Comparison of ENCODE assay signal across 22 cellular contexts in the genomic region with DNA sequence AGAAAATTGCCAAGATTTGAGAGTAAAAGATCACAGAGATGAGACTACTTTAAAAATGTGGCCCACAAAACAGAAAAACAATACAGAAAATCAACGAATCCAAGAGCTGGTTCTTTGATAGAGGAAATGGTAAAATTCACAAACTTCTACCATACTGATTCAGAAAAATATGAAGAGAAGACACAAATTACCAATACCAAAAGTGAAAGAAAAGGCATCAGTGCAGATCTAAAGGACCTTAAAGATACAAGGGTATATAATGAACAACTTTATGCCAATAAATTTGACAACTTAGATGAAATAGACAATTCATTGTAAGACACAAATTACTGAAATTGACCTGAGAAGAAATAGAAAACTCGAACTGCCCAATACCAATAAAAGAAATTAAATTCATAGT.
"Had no signal": no experiment of that assay in that cellular context is flagged by ENCODE, and none has a peak within 500 bp of the region (broad histone marks: within the 10 kb centered on the region; RNA-seq: fewer than 3 reads in every experiment).

No MANE protein-coding gene starts in this region.

- H3K27me3 Mint-ChIP-seq: activated CD4-positive, alpha-beta T cell treated with anti-CD3 and anti-CD28 coated beads for 36 hours; activated naive CD8-positive, alpha-beta T cell treated with anti-CD3 and anti-CD28 coated beads for 36 hours had no signal

- H3K9ac ChIP-seq: neural progenitor cell had no signal

- H3K27ac ChIP-seq: breast epithelium, colonic mucosa, dorsolateral prefrontal cortex, esophagus squamous epithelium, gastrocnemius medialis, left lung, neural progenitor cell, right lobe of liver, skin epidermis, transverse colon had no signal

- H3K9me3 ChIP-seq: colonic mucosa, esophagus squamous epithelium, gastrocnemius medialis, right lobe of liver, transverse colon had no signal

- DNase-seq: activated CD4-positive, alpha-beta T cell treated with anti-CD3 and anti-CD28 coated beads for 36 hours; activated CD4-positive, alpha-beta T cell treated with anti-CD3 and anti-CD28 coated beads, Interleukin-2, amount 50 U/mL, for 48 hours; activated CD8-positive, alpha-beta memory T cell treated with anti-CD3 and anti-CD28 coated beads, Interleukin-2, amount 50 U/mL, for 48 hours; activated naive CD4-positive, alpha-beta T cell treated with Interleukin-2 at 50 U/mL for 16 hours; activated naive CD8-positive, alpha-beta T cell treated with anti-CD3 and anti-CD28 coated beads for 36 hours; activated T-cell treated with anti-CD3 and anti-CD28 coated beads, Interleukin-2, amount 50 U/mL, for 4 hours; colonic mucosa; dorsolateral prefrontal cortex; esophagus squamous epithelium; gastrocnemius medialis; hippocampal formation; kidney glomerular epithelial cell; left lung; naive B cell; right lobe of liver; stimulated activated CD4-positive, alpha-beta T cell treated with anti-CD3 and anti-CD28 coated beads, Interleukin-1b, Interleukin-23, amount 100 ng/mL, for 48 hours; transverse colon had no signal

- H3K36me3 ChIP-seq: breast epithelium, colonic mucosa, esophagus squamous epithelium, gastrocnemius medialis, left lung, neural progenitor cell, right lobe of liver, transverse colon had no signal

- H3K4me1 ChIP-seq: breast epithelium, colonic mucosa, esophagus squamous epithelium, gastrocnemius medialis, left lung, neural progenitor cell, right lobe of liver, transverse colon had no signal

- H3K27me3 ChIP-seq: breast epithelium, colonic mucosa, dorsolateral prefrontal cortex, esophagus squamous epithelium, gastrocnemius medialis, left lung, neural progenitor cell, right lobe of liver, transverse colon had no signal

- H3K4me2 ChIP-seq: neural progenitor cell had no signal

- H3K4me1 Mint-ChIP-seq: naive B cell, neural progenitor cell had no signal

- H3K4me3 ChIP-seq: breast epithelium, colonic mucosa, dorsolateral prefrontal cortex, esophagus squamous epithelium, gastrocnemius medialis, left lung, lung, neural progenitor cell, right lobe of liver, skin epidermis, transverse colon had no signal

- H3K27ac Mint-ChIP-seq: activated CD4-positive, alpha-beta T cell treated with anti-CD3 and anti-CD28 coated beads for 36 hours; activated naive CD8-positive, alpha-beta T cell treated with anti-CD3 and anti-CD28 coated beads for 36 hours; naive B cell; neural progenitor cell; WTC11 had no signal

- ATAC-seq: activated CD4-positive, alpha-beta T cell treated with anti-CD3 and anti-CD28 coated beads for 36 hours; activated T-cell treated with anti-CD3 and anti-CD28 coated beads, Interleukin-2, amount 50 U/mL, for 4 hours; gastrocnemius medialis; left lung; right lobe of liver; WTC11 had no signal

- H2AFZ ChIP-seq: neural progenitor cell had no signal

- H3K4me3 Mint-ChIP-seq: activated CD4-positive, alpha-beta T cell treated with anti-CD3 and anti-CD28 coated beads for 36 hours; activated naive CD8-positive, alpha-beta T cell treated with anti-CD3 and anti-CD28 coated beads for 36 hours; activated T-cell treated with anti-CD3 and anti-CD28 coated beads, Interleukin-2, amount 50 U/mL, for 4 hours; naive B cell; neural progenitor cell; WTC11 had no signal

- H3K36me3 Mint-ChIP-seq: naive B cell, neural progenitor cell had no signal
